Comparison of ENCODE assay signal across 8 cellular contexts in the genomic region with DNA sequence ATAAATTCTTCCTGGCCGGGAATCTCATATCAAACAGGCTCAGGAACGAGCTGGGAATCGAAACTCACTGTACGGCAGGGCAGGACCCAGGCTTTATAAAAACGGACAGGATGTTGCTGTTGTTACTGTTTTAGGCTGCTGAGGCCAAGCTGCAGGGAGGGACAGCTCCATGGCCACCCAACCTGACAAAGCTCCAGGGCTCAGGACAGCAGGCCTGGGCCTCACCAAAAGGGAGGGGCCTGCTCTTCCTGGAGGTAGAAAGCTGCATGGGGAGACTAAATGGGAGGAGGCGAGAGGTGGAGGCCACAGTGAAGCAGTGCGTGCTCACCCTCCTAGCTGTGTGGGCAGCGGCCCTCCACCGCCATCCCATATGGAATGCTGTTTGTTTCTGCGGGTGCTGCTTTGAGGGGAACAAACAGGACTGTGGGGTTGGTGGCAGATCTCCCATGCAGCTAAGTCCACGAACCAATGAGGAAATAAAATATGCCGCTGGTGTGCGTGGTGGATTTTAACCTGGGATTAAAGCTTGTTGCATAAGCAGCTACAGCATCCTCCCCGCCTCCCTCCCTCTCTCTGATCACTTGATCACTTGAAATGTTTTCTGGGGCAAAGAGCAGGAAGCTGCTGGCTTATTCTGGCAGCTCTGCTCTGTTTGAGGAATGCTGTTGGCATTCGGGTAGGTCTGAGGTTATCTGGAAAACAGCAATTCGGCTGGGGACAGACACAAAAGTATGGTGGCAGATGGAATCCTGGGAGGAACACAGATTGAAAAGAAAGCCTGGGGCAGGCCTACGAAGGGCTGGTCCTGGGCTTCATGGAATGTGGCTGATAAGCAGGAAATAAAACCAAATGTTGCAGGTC. TPM values are rescaled to one million over a fixed set of nuclear protein-coding genes. Genes with fewer than 3 reads are reported as not detected.
A peak's percentile ranks its signal among the peaks of the same experiment; 100 is the strongest.
DNase-seq lines count a peak whose midpoint lies in the region; ATAC-seq and TF ChIP-seq lines count a peak whose summit lies in the region.

No MANE protein-coding gene starts in this region.

- no peaks in the 10 kb centered on the region for H3K27me3 ChIP-seq in adrenal gland

- WGBS in adrenal gland, 4 donors = 1 to 14% (median 6%) methylated on average over 16 to 17 of the region's 17 CpGs

- H3K27ac ChIP-seq in 22Rv1 = peak overlapping the region; percentile 100
- peak overlapping the region; percentile 95 to 99 (median 98) for H3K27ac ChIP-seq in adrenal gland

- DNase-seq in EL (peak; percentile 95), NCI-H446 (lab: John Stamatoyannopoulos, UW) (peak; percentile 60 to 73), adrenal gland (peak; percentile 85 to 98 (median 93)), left cardiac atrium (peak; percentile 80), posterior cingulate gyrus (peak; percentile 58 to 94 (median 72)), NCI-H128 (lab: John Stamatoyannopoulos, UW; ENCODE audit: unreplicated experiment) (no peak)

- peaks cover 74 to 81% of the 10 kb centered on the region in 2 donors for H3K4me1 ChIP-seq in adrenal gland (replicated peaks in 1 of 2)

- ATAC-seq in left cardiac atrium (peak; percentile 43 to 73), HG02870 (IDR thresholded peaks at IDR 0.05; ENCODE audit: unreplicated experiment) (no peak)

- no peaks in the 10 kb centered on the region for H3K9me3 ChIP-seq in adrenal gland (replicated peaks in 1 of 3)

- peak overlapping the region in 1 of 4 donors; percentile 2 for H3K4me3 ChIP-seq in adrenal gland

- TF ChIP-seq CTCF in 22Rv1 (IDR thresholded peaks at IDR 0.05) (no peak), adrenal gland (IDR thresholded peaks at IDR 0.05) (no peak)

- H3K36me3 ChIP-seq in adrenal gland (replicated peaks in 1 of 2) = no peaks in the 10 kb centered on the region

- intact Hi-C loops in adrenal gland (cut with DNase I) (loop anchor here in 1 of 2 donors (5.0 kb wide), 1 partner anchor 42 kb away; no protein-coding TSS in a partner anchor), left cardiac atrium (cut with DNase I) (loop anchor here (2.0 to 5.0 kb wide), 3 partner anchors 24 to 42 kb away; no protein-coding TSS in a partner anchor), posterior cingulate gyrus (cut with DNase I) (loop anchor here (2.0 kb wide), 1 partner anchor 40 kb away; no protein-coding TSS in a partner anchor)

- TF ChIP-seq POLR2A in adrenal gland (IDR thresholded peaks at IDR 0.05) = peak; percentile 38 to 92

RNA-seq across cellular contexts. Expression of gene ZMYND8, which starts 2.4 kb away (rescaled TPM):
- total RNA-seq in adrenal gland = 100 to 1,000 TPM in 2 of 8 donors, 10 to 100 TPM in 6; 58.4 to 116 (median 70.5) TPM
- polyA plus RNA-seq in adrenal gland = 10 to 100 TPM; 37.0 to 83.9 (median 64.1) TPM
- 10 to 100 TPM; 22.6 to 27.5 TPM for total RNA-seq in left cardiac atrium
